ENCODE assay signal across 11 cellular contexts in the genomic region with DNA sequence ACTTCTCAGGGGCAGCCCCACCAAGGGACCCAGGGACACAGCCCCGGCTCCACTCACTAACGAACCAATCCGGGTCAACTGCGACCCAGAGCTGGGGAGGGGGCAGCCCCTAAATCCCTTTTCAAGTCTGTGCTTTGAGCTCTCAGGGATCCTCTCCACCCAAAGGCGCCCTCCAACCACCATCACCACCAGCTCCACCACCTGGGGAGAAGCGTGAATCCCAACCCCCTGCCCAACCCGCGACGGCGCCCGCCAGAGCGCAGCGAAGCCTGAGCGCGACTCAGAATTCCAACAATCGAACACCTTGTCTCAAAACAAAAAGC. TPM values are rescaled to one million over a fixed set of nuclear protein-coding genes. Genes with fewer than 3 reads are reported as not detected.
DNase-seq lines count a peak whose midpoint lies in the region; ATAC-seq and TF ChIP-seq lines count a peak whose summit lies in the region.
"Had no signal": no experiment of that assay in that cellular context is flagged by ENCODE, and none has a peak within 500 bp of the region (broad histone marks: within the 10 kb centered on the region; RNA-seq: fewer than 3 reads in every experiment).

No MANE protein-coding gene starts in this region.

- in situ Hi-C loops in ACHN (cut with HindIII; ENCODE audit: low pct_ligation_motif_present, low pct_unique_long_range_greater_than_20kb, low sequenced_read_pairs) = no loop called here

- peak overlapping the region; percentile 97 for H2AFZ ChIP-seq in neural progenitor cell (replicated peaks)

- no peaks in the 10 kb centered on the region for H4K20me1 ChIP-seq in neural progenitor cell (ENCODE audit: low read depth)
- H4K20me1 ChIP-seq: BLaER1 treated with 17β-estradiol and CSF1 and Interleukin-3, amounts not matched to agents 10 nM and 100 nM had no signal

- H3K27ac ChIP-seq in heart left ventricle (no peak overlapping the region), neural progenitor cell (no peak overlapping the region)
- H3K27ac ChIP-seq: BLaER1 treated with 17β-estradiol and CSF1 and Interleukin-3, amounts not matched to agents 10 nM and 100 nM had no signal

- peaks cover 0 to 24% (median 6%) of the 10 kb centered on the region in 12 donors for H3K4me1 ChIP-seq in heart left ventricle
- no peaks in the 10 kb centered on the region for H3K4me1 ChIP-seq in neural progenitor cell
- H3K4me1 ChIP-seq: BLaER1 treated with 17β-estradiol and CSF1 and Interleukin-3, amounts not matched to agents 10 nM and 100 nM had no signal

- peak; percentile 23 for ATAC-seq in WTC11
- ATAC-seq in heart left ventricle = peak in 2 of 4 donors; percentile 13 to 26
- ATAC-seq in GM21447 (IDR thresholded peaks at IDR 0.05; ENCODE audit: unreplicated experiment) = no peak
- ATAC-seq in GM18517 (IDR thresholded peaks at IDR 0.05; ENCODE audit: unreplicated experiment) = no peak

- POLR2A ChIA-PET in WTC11 (lab: Charles Lee) = interaction anchor here (0.6 to 1.1 kb wide), 3 partner anchors 18 to 458 kb away, joined by 3 to 6 read pairs (median 3); no protein-coding TSS in a partner anchor

- DNase-seq in AG20443 (ENCODE audit: low spot score) (peak; percentile 5), WTC11 (ENCODE audit: low spot score) (no peak), heart left ventricle (no peak), neural progenitor cell (ENCODE audit: low spot score) (no peak), T-helper 1 cell (no peak), ACHN (no peak)
- DNase-seq: NCI-H1694 treated with DMSO at 0.1 percent for 48 hours, occipital lobe had no signal

- no peak for TF ChIP-seq POLR2A in heart left ventricle (IDR thresholded peaks at IDR 0.05)

- H3K36me3 ChIP-seq in heart left ventricle = no peaks in the 10 kb centered on the region
- H3K36me3 ChIP-seq in neural progenitor cell = no peaks in the 10 kb centered on the region
- H3K36me3 ChIP-seq: BLaER1 treated with 17β-estradiol and CSF1 and Interleukin-3, amounts not matched to agents 10 nM and 100 nM had no signal

- H3K9me3 ChIP-seq in heart left ventricle (no peaks in the 10 kb centered on the region), neural progenitor cell (ENCODE audit: low read depth) (no peaks in the 10 kb centered on the region)

- H3K9me3 Mint-ChIP-seq in WTC11 (no peaks in the 10 kb centered on the region), neural progenitor cell (peaks cover 2% of the 10 kb centered on the region)

- peak overlapping the region; percentile 33; the same call in 1 of the 2 replicates for H3K27ac Mint-ChIP-seq in WTC11
- peak overlapping the region; percentile 46 for H3K27ac Mint-ChIP-seq in neural progenitor cell

- no peak for TF ChIP-seq CTCF in WTC11 (IDR thresholded peaks at IDR 0.05)
- no peak for TF ChIP-seq CTCF in heart left ventricle (IDR thresholded peaks at IDR 0.05)
- TF ChIP-seq CTCF in neural progenitor cell (IDR thresholded peaks at IDR 0.05) = no peak

- H3K27me3 Mint-ChIP-seq in WTC11 (ENCODE audit: low read depth) = peaks cover 74% of the 10 kb centered on the region
- H3K27me3 Mint-ChIP-seq in neural progenitor cell (ENCODE audit: insufficient read depth, low read depth) = peaks cover 43% of the 10 kb centered on the region

- H3K4me3 Mint-ChIP-seq in WTC11 (peak overlapping the region; percentile 89), neural progenitor cell (peak overlapping the region; percentile 96)

- H3K9ac ChIP-seq in neural progenitor cell = no peak overlapping the region
- H3K9ac ChIP-seq: BLaER1 treated with 17β-estradiol and CSF1 and Interleukin-3, amounts not matched to agents 10 nM and 100 nM had no signal

- H3K4me1 Mint-ChIP-seq in WTC11 = peaks cover 34% of the 10 kb centered on the region
- peaks cover 16% of the 10 kb centered on the region for H3K4me1 Mint-ChIP-seq in neural progenitor cell

- intact Hi-C loops in heart left ventricle (cut with DNase I) = loop anchor here in 1 of 10 donors (10.0 kb wide), 1 partner anchor 53 kb away; no protein-coding TSS in a partner anchor

- peak overlapping the region in 10 of 12 donors; percentile 17 to 44 (median 39) for H3K4me3 ChIP-seq in heart left ventricle
- peak overlapping the region; percentile 53 for H3K4me3 ChIP-seq in neural progenitor cell
- H3K4me3 ChIP-seq: BLaER1 treated with 17β-estradiol and CSF1 and Interleukin-3, amounts not matched to agents 10 nM and 100 nM had no signal

- H3K79me2 ChIP-seq in neural progenitor cell (ENCODE audit: low read depth) = no peaks in the 10 kb centered on the region

- 0 to 5% (median 1%) methylated on average over 2 to 16 of the region's 16 CpGs for WGBS in heart left ventricle, 4 donors

- H3K27me3 ChIP-seq in heart left ventricle (peaks cover 15 to 80% (median 51%) of the 10 kb centered on the region in 9 donors), neural progenitor cell (peaks cover 83% of the 10 kb centered on the region)
- H3K27me3 ChIP-seq: BLaER1 treated with 17β-estradiol and CSF1 and Interleukin-3, amounts not matched to agents 10 nM and 100 nM had no signal

- H3K36me3 Mint-ChIP-seq in WTC11 (no peaks in the 10 kb centered on the region), neural progenitor cell (peaks cover 6% of the 10 kb centered on the region)

- CTCF ChIA-PET in WTC11 (lab: Charles Lee) = interaction anchor here (1.4 kb wide), 1 partner anchor 383 kb away, joined by 3 read pairs; no protein-coding TSS in a partner anchor

- peak overlapping the region; percentile 87 for H3K4me2 ChIP-seq in neural progenitor cell
- H3K4me2 ChIP-seq: BLaER1 treated with 17β-estradiol and CSF1 and Interleukin-3, amounts not matched to agents 10 nM and 100 nM had no signal

- peaks cover 11% of the 10 kb centered on the region for H3F3A ChIP-seq in neural progenitor cell (ENCODE audit: low read depth)

TF ChIP-seq in WTC11, 78 proteins besides CTCF, POLR2A, EP300 and RAD21:
- TF ChIP-seq, protein P1, sequence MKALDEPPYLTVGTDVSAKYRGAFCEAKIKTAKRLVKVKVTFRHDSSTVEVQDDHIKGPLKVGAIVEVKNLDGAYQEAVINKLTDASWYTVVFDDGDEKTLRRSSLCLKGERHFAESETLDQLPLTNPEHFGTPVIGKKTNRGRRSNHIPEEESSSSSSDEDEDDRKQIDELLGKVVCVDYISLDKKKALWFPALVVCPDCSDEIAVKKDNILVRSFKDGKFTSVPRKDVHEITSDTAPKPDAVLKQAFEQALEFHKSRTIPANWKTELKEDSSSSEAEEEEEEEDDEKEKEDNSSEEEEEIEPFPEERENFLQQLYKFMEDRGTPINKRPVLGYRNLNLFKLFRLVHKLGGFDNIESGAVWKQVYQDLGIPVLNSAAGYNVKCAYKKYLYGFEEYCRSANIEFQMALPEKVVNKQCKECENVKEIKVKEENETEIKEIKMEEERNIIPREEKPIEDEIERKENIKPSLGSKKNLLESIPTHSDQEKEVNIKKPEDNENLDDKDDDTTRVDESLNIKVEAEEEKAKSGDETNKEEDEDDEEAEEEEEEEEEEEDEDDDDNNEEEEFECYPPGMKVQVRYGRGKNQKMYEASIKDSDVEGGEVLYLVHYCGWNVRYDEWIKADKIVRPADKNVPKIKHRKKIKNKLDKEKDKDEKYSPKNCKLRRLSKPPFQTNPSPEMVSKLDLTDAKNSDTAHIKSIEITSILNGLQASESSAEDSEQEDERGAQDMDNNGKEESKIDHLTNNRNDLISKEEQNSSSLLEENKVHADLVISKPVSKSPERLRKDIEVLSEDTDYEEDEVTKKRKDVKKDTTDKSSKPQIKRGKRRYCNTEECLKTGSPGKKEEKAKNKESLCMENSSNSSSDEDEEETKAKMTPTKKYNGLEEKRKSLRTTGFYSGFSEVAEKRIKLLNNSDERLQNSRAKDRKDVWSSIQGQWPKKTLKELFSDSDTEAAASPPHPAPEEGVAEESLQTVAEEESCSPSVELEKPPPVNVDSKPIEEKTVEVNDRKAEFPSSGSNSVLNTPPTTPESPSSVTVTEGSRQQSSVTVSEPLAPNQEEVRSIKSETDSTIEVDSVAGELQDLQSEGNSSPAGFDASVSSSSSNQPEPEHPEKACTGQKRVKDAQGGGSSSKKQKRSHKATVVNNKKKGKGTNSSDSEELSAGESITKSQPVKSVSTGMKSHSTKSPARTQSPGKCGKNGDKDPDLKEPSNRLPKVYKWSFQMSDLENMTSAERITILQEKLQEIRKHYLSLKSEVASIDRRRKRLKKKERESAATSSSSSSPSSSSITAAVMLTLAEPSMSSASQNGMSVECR (CRISPR knock-in tag; IDR thresholded peaks at IDR 0.05; ENCODE audit: borderline replicate concordance) = no peak; the same call in 1 of the 2 replicates
- TF ChIP-seq HMGXB4 (CRISPR knock-in tag; IDR thresholded peaks at IDR 0.05) = 0 out of 2 replicates have a peak, but pooled peaks have one; percentile 9

RNA-seq across cellular contexts. Expression of gene DSC3, which starts 0.5 kb away (rescaled TPM):
- total RNA-seq in WTC11 (2021) (2.1 to 2.8 TPM (median 2.6 TPM) in 3 replicates), heart left ventricle (10 to 100 TPM in 1 of 9 donors, under 1 TPM in 6, not detected in 2; 0.05 to 10.9 (median 0.13) TPM), neural progenitor cell (ENCODE audit: low replicate concordance) (1.2 and 1.8 TPM in 2 replicates)
- polyA plus RNA-seq in heart left ventricle = under 1 TPM; 0.04 to 0.22 TPM
